ENCODE assay signal across 19 cellular contexts in the genomic region with DNA sequence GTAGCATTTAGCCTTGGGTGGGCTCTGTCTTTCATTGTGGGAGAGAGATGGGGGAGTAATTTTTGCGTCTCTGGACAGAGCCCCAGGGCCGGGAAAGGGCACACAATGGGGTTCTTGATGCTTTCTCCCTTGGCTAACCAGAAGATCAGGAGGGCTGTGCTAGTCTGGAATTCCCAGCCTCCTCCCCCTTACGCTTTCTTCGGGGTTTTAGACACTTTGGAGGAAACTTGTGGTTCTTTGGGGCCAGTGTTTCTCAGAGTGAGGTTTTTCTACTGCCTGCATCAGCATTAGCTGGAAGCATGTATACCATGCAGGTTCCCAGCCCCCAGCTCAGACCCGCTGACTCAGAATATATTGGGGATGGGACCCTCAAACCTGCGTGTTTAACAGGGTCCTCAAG. TPM values are rescaled to one million over a fixed set of nuclear protein-coding genes. Genes with fewer than 3 reads are reported as not detected.
DNase-seq lines count a peak whose midpoint lies in the region; ATAC-seq and TF ChIP-seq lines count a peak whose summit lies in the region.
"Had no signal": no experiment of that assay in that cellular context is flagged by ENCODE, and none has a peak within 500 bp of the region (broad histone marks: within the 10 kb centered on the region; RNA-seq: fewer than 3 reads in every experiment).

No MANE protein-coding gene starts in this region.

- H3K27ac ChIP-seq in spleen, result no peak overlapping the region
- H3K27ac ChIP-seq: A549 had no signal

- H3K9ac ChIP-seq in NT2/D1 (ENCODE audit: insufficient read length, low read depth), result peak overlapping the region; percentile 12

- no peaks in the 10 kb centered on the region for H3K9me3 Mint-ChIP-seq in activated naive CD4-positive, alpha-beta T cell treated with anti-CD3 and anti-CD28 coated beads, Interleukin-2, amount 50 U/mL, for 24 hours
- no peaks in the 10 kb centered on the region for H3K9me3 Mint-ChIP-seq in activated naive CD4-positive, alpha-beta T cell treated with anti-CD3 and anti-CD28 coated beads, Interleukin-2, amount 50 U/mL, for 72 hours
- H3K9me3 Mint-ChIP-seq: CD4-positive, alpha-beta T cell; H9 had no signal

- no peaks in the 10 kb centered on the region for H3K9me3 ChIP-seq in NT2/D1 (ENCODE audit: insufficient read depth, low read length)
- no peaks in the 10 kb centered on the region for H3K9me3 ChIP-seq in spleen
- H3K9me3 ChIP-seq: A549, Caco-2 had no signal

- no peak for ATAC-seq in activated naive CD4-positive, alpha-beta T cell treated with anti-CD3 and anti-CD28 coated beads, Interleukin-2, amount 50 U/mL, for 72 hours
- ATAC-seq: A549, Panc1 had no signal

- peaks cover 8% of the 10 kb centered on the region for H3K4me1 ChIP-seq in NT2/D1 (ENCODE audit: insufficient read depth, insufficient read length)
- peaks cover 0 to 17% (median 8%) of the 10 kb centered on the region in 6 donors for H3K4me1 ChIP-seq in spleen
- H3K4me1 ChIP-seq: Caco-2 had no signal

- intact Hi-C loops in spleen (cut with DNase I; ENCODE audit: low total_unique reads), result no loop called here

- no peak for TF ChIP-seq POLR2A in spleen (IDR thresholded peaks at IDR 0.05)

- peaks cover 21% of the 10 kb centered on the region for H3K27me3 Mint-ChIP-seq in activated naive CD4-positive, alpha-beta T cell treated with anti-CD3 and anti-CD28 coated beads, Interleukin-2, amount 50 U/mL, for 24 hours

- no peak for DNase-seq in activated naive CD4-positive, alpha-beta T cell treated with anti-CD3 and anti-CD28 coated beads, Interleukin-2, amount 50 U/mL, for 72 hours (ENCODE audit: low spot score in 2 of 2)
- no peak for DNase-seq in NT2/D1 (ENCODE audit: low read depth, low spot score)
- DNase-seq in epidermal melanocyte (ENCODE audit: insufficient read length, low spot score), result peak; percentile 69
- peak; percentile 18 for DNase-seq in spleen
- no peak for DNase-seq in putamen (ENCODE audit: low spot score)
- DNase-seq in kidney glomerular epithelial cell (lab: John Stamatoyannopoulos, UW), result no peak
- DNase-seq: CD4-positive, alpha-beta T cell; H9; KG1; NCI-H1417 treated with DMSO at 0.1 percent for 48 hours; NCI-H2029; NCI-H345; NCI-H526 had no signal

- H3K4me3 ChIP-seq in NT2/D1 (ENCODE audit: insufficient read length, low read depth) (no peak overlapping the region), spleen (no peak overlapping the region)
- H3K4me3 ChIP-seq: A549 had no signal

- H3K4me3 Mint-ChIP-seq in activated naive CD4-positive, alpha-beta T cell treated with anti-CD3 and anti-CD28 coated beads, Interleukin-2, amount 50 U/mL, for 24 hours, result no peak overlapping the region
- H3K4me3 Mint-ChIP-seq: CD4-positive, alpha-beta T cell; H9 had no signal

- H3K27me3 ChIP-seq in NT2/D1 (ENCODE audit: insufficient read depth, insufficient read length) (peaks cover 14% of the 10 kb centered on the region), spleen (replicated peaks in 1 of 7) (peaks cover 0 to 36% (median 2%) of the 10 kb centered on the region in 7 donors)

- WGBS in spleen, 5 donors, result 42 to 60% (median 48%) methylated on average over 6 of the region's 6 CpGs

- H3K36me3 ChIP-seq in NT2/D1 (ENCODE audit: insufficient read depth, insufficient read length, low read length) (no peaks in the 10 kb centered on the region), spleen (no peaks in the 10 kb centered on the region)

- no peak for TF ChIP-seq CTCF in spleen (IDR thresholded peaks at IDR 0.05 in 8 of 11, conservative IDR thresholded peaks at IDR 0.05 in 3 of 11)

- peaks cover 6% of the 10 kb centered on the region for H3K4me1 Mint-ChIP-seq in activated naive CD4-positive, alpha-beta T cell treated with anti-CD3 and anti-CD28 coated beads, Interleukin-2, amount 50 U/mL, for 24 hours

- peak overlapping the region; percentile 10 for H3K27ac Mint-ChIP-seq in activated naive CD4-positive, alpha-beta T cell treated with anti-CD3 and anti-CD28 coated beads, Interleukin-2, amount 50 U/mL, for 24 hours
- H3K27ac Mint-ChIP-seq in activated naive CD4-positive, alpha-beta T cell treated with anti-CD3 and anti-CD28 coated beads, Interleukin-2, amount 50 U/mL, for 72 hours, result no peak overlapping the region
- H3K27ac Mint-ChIP-seq: CD4-positive, alpha-beta T cell had no signal

- H3K36me3 Mint-ChIP-seq in activated naive CD4-positive, alpha-beta T cell treated with anti-CD3 and anti-CD28 coated beads, Interleukin-2, amount 50 U/mL, for 24 hours, result no peaks in the 10 kb centered on the region
- no peaks in the 10 kb centered on the region for H3K36me3 Mint-ChIP-seq in activated naive CD4-positive, alpha-beta T cell treated with anti-CD3 and anti-CD28 coated beads, Interleukin-2, amount 50 U/mL, for 72 hours

RNA-seq across cellular contexts. Expression of gene NEURL1, which starts 7.0 kb away (rescaled TPM):
- 1 to 10 TPM in 1 of 2 donors, under 1 TPM in 1; 0.87 to 2.4 TPM for total RNA-seq in activated naive CD4-positive, alpha-beta T cell treated with anti-CD3 and anti-CD28 coated beads, Interleukin-2, amount 50 U/mL, for 72 hours
- 1 to 10 TPM in 6 of 7 donors, under 1 TPM in 1; 0.43 to 3.6 (median 2.4) TPM for total RNA-seq in spleen
- polyA plus RNA-seq in spleen, result 1 to 10 TPM in 2 of 3 donors, under 1 TPM in 1; 0.76 to 2.9 (median 1.4) TPM

RNA-seq across cellular contexts. Expression of gene CALHM3, which starts 21.4 kb away (rescaled TPM):
- total RNA-seq in activated naive CD4-positive, alpha-beta T cell treated with anti-CD3 and anti-CD28 coated beads, Interleukin-2, amount 50 U/mL, for 72 hours, result not detected
- not detected for total RNA-seq in spleen
- under 1 TPM in 1 of 3 donors, not detected in 2; 0.03 TPM for polyA plus RNA-seq in spleen
- total RNA-seq: CD4-positive, alpha-beta T cell; H9; HT-29 had no signal

RNA-seq across cellular contexts. Expression of gene CALHM1, which starts 41.8 kb away (rescaled TPM):
- total RNA-seq in activated naive CD4-positive, alpha-beta T cell treated with anti-CD3 and anti-CD28 coated beads, Interleukin-2, amount 50 U/mL, for 72 hours, result not detected
- under 1 TPM in 1 of 7 donors, not detected in 6; 0.52 TPM for total RNA-seq in spleen
- under 1 TPM in 2 of 3 donors, not detected in 1; 0.04 to 0.10 TPM for polyA plus RNA-seq in spleen
- total RNA-seq: Caco-2; CD4-positive, alpha-beta T cell; HT-29 had no signal
- polyA plus RNA-seq: A549, BJ had no signal

RNA-seq across cellular contexts. Expression of gene CALHM2, which starts 48.3 kb away (rescaled TPM):
- total RNA-seq in activated naive CD4-positive, alpha-beta T cell treated with anti-CD3 and anti-CD28 coated beads, Interleukin-2, amount 50 U/mL, for 72 hours, result 10 to 100 TPM in 1 of 2 donors, 1 to 10 TPM in 1; 9.1 to 13.5 TPM
- total RNA-seq in spleen, result 10 to 100 TPM; 36.8 to 91.6 (median 68.6) TPM
- polyA plus RNA-seq in spleen, result 10 to 100 TPM; 12.6 to 40.4 (median 23.3) TPM
- total RNA-seq: H9 had no signal

Comparison
In these comparisons a context has a peak if more than half of its experiments do, and no peak if none do; other contexts are left out.
1. DNase-seq: peak in epidermal melanocyte (single experiment) and spleen (single experiment); none in activated naive CD4-positive, alpha-beta T cell treated with anti-CD3 and anti-CD28 coated beads, Interleukin-2, amount 50 U/mL, for 72 hours (0 of 2), NT2/D1 (single experiment), putamen (single experiment) and kidney glomerular epithelial cell (single experiment).